ENCODE assay signal across 23 cellular contexts in genomic region chr6:35524380-35525020, GRCh38. TPM values are rescaled to one million over a fixed set of nuclear protein-coding genes. Genes with fewer than 3 reads are reported as not detected.
A peak's percentile ranks its signal among the peaks of the same experiment; 100 is the strongest.
DNase-seq lines count a peak whose midpoint lies in the region; ATAC-seq, FAIRE-seq and TF ChIP-seq lines count a peak whose summit lies in the region.
"Had no signal": no experiment of that assay in that cellular context is flagged by ENCODE, and none has a peak within 500 bp of the region (broad histone marks: within the 10 kb centered on the region; RNA-seq: fewer than 3 reads in every experiment).

No MANE protein-coding gene starts in this region.

- peaks cover 9% of the 10 kb centered on the region for H3K4me1 Mint-ChIP-seq in activated CD8-positive, alpha-beta T cell treated with anti-CD3 and anti-CD28 coated beads for 36 hours (ENCODE audit: low read depth)
- peaks cover 2 to 27% (median 24%) of the 10 kb centered on the region in 4 donors for H3K4me1 Mint-ChIP-seq in naive thymus-derived CD8-positive, alpha-beta T cell
- H3K4me1 Mint-ChIP-seq in T-helper 17 cell: peaks cover 16% of the 10 kb centered on the region
- peaks cover 4% of the 10 kb centered on the region for H3K4me1 Mint-ChIP-seq in MCF 10A (ENCODE audit: insufficient read depth, unreplicated experiment)

- BruUV-seq in HepG2 (replicated peaks; lab: Mats Ljungman, UMichigan) (no TSS peak), MCF 10A (replicated peaks; lab: Mats Ljungman, UMichigan) (no TSS peak)

- no peak overlapping the region for H3K9ac ChIP-seq in HepG2 (ENCODE audit: insufficient read depth, low read depth, low read length)

- TF ChIP-seq EP300 in HepG2 (IDR thresholded peaks at IDR 0.05; ENCODE audit: low read depth in 2 of 2, low read length in 2 of 2) (no peak), HepG2 (CRISPR knock-in tag; IDR thresholded peaks at IDR 0.05; ENCODE audit: borderline replicate concordance) (no peak)

- no peaks in the 10 kb centered on the region for H3K9me3 Mint-ChIP-seq in activated CD8-positive, alpha-beta T cell treated with anti-CD3 and anti-CD28 coated beads for 36 hours
- H3K9me3 Mint-ChIP-seq in naive thymus-derived CD8-positive, alpha-beta T cell: no peaks in the 10 kb centered on the region
- H3K9me3 Mint-ChIP-seq in MCF 10A (ENCODE audit: unreplicated experiment): no peaks in the 10 kb centered on the region

- POLR2A ChIA-PET in HepG2 (lab: Yijun Ruan, JAX) (no interaction called here), MCF 10A (lab: Yijun Ruan, JAX) (interaction anchor here (0.8 to 1.2 kb wide), 2 partner anchors 123 to 209 kb away, joined by 3 read pairs; no protein-coding TSS in a partner anchor)
- POLR2A ChIA-PET in activated CD8-positive, alpha-beta T cell treated with anti-CD3 and anti-CD28 coated beads for 36 hours (lab: Charles Lee): no interaction called here
- POLR2A ChIA-PET in naive thymus-derived CD8-positive, alpha-beta T cell (lab: Charles Lee): interaction anchor here (1.1 to 2.2 kb wide), 3 partner anchors 8 to 162 kb away, joined by 3 to 6 read pairs (median 4); no protein-coding TSS in a partner anchor

- DNase-seq in HepG2 (ENCODE audit: low spot score) (no peak), right lobe of liver (no peak), T-helper 17 cell (no peak), MCF 10A (ENCODE audit: unreplicated experiment) (no peak), AG08396 (ENCODE audit: low spot score) (no peak)
- no peak for DNase-seq in activated CD8-positive, alpha-beta T cell treated with anti-CD3 and anti-CD28 coated beads for 36 hours
- DNase-seq in naive thymus-derived CD8-positive, alpha-beta T cell: no peak
- DNase-seq: CD4-positive, CD25-positive, alpha-beta regulatory T cell; DMS153; H7; NCI-H1694; NCI-H2081 treated with DMSO at 0.1 percent for 48 hours; NCI-H2171 treated with DMSO at 0.1 percent for 48 hours; NCI-H526; OCI-M1 had no signal

- no peak overlapping the region for H2AFZ ChIP-seq in HepG2 (ENCODE audit: low read length)

- H3K9me3 ChIP-seq in HepG2 (ENCODE audit: low read length) (no peaks in the 10 kb centered on the region), right lobe of liver (no peaks in the 10 kb centered on the region), T-helper 17 cell (ENCODE audit: control insufficient read depth, low read length, poor library complexity, severe bottlenecking) (no peaks in the 10 kb centered on the region)

- no peak overlapping the region for H3K4me2 ChIP-seq in HepG2 (ENCODE audit: low read depth, low read length)

- H3K27me3 ChIP-seq in HepG2 (ENCODE audit: control insufficient read depth in 1 of 2, insufficient read depth in 2 of 2, low read length in 2 of 2): peaks cover 4 to 29% of the 10 kb centered on the region in 2 experiments; a peak in 2 of 5 replicates
- H3K27me3 ChIP-seq in right lobe of liver: no peaks in the 10 kb centered on the region

- in situ Hi-C loops in HepG2 (cut with HindIII; ENCODE audit: extremely low pct_ligation_motif_present, low pct_unique_long_range_greater_than_20kb): no loop called here

- H3K27ac ChIP-seq in HepG2 (ENCODE audit: extremely low read length, insufficient read depth, low read length): no peak overlapping the region
- no peak overlapping the region for H3K27ac ChIP-seq in right lobe of liver

- H3K4me1 ChIP-seq in HepG2 (ENCODE audit: insufficient read depth, low read length): peaks cover 32% of the 10 kb centered on the region
- H3K4me1 ChIP-seq in right lobe of liver: no peaks in the 10 kb centered on the region

- CTCF ChIA-PET in HepG2 (lab: Yijun Ruan, JAX; ENCODE audit: low intra/inter-chr PET ratio, low total read pairs) (interaction anchor here (1.5 to 2.9 kb wide), 4 partner anchors 28 to 233 kb away, joined by 4 to 16 read pairs (median 10); partner anchors contain the start of gene DEF6), MCF 10A (lab: Yijun Ruan, JAX) (interaction anchor here (0.6 to 6.6 kb wide), 9 partner anchors 9 to 219 kb away, joined by 3 to 90 read pairs (median 5); partner anchors contain the start of gene ARMC12)
- CTCF ChIA-PET in activated CD8-positive, alpha-beta T cell treated with anti-CD3 and anti-CD28 coated beads for 36 hours (lab: Charles Lee): interaction anchor here (0.6 to 6.7 kb wide), 7 partner anchors 8 to 233 kb away, joined by 3 to 91 read pairs (median 8); partner anchors contain the start of gene ARMC12

- intact Hi-C loops in HepG2 (cut with micrococcal nuclease; ENCODE audit: unreplicated experiment) (no loop called here), right lobe of liver (cut with DNase I) (loop anchor here in 1 of 2 donors (5.0 kb wide), 1 partner anchor 213 kb away; the partner anchor contains the start of gene ARMC12), MCF 10A (cut with micrococcal nuclease) (no loop called here)
- intact Hi-C loops in activated CD8-positive, alpha-beta T cell treated with anti-CD3 and anti-CD28 coated beads for 36 hours (cut with micrococcal nuclease): no loop called here

- H3K36me3 Mint-ChIP-seq in activated CD8-positive, alpha-beta T cell treated with anti-CD3 and anti-CD28 coated beads for 36 hours (ENCODE audit: low read depth): no peaks in the 10 kb centered on the region
- H3K36me3 Mint-ChIP-seq in naive thymus-derived CD8-positive, alpha-beta T cell: no peaks in the 10 kb centered on the region
- no peaks in the 10 kb centered on the region for H3K36me3 Mint-ChIP-seq in T-helper 17 cell (ENCODE audit: low read depth)
- no peaks in the 10 kb centered on the region for H3K36me3 Mint-ChIP-seq in MCF 10A (ENCODE audit: insufficient read depth, unreplicated experiment)
- H3K36me3 Mint-ChIP-seq: CD4-positive, CD25-positive, alpha-beta regulatory T cell had no signal

- no peaks in the 10 kb centered on the region for H3K79me2 ChIP-seq in HepG2 (ENCODE audit: insufficient read depth, low read length)

- H3K27me3 Mint-ChIP-seq in activated CD8-positive, alpha-beta T cell treated with anti-CD3 and anti-CD28 coated beads for 36 hours: no peaks in the 10 kb centered on the region
- no peaks in the 10 kb centered on the region for H3K27me3 Mint-ChIP-seq in naive thymus-derived CD8-positive, alpha-beta T cell
- no peaks in the 10 kb centered on the region for H3K27me3 Mint-ChIP-seq in T-helper 17 cell
- H3K27me3 Mint-ChIP-seq in MCF 10A (ENCODE audit: insufficient read depth, unreplicated experiment): no peaks in the 10 kb centered on the region

- H3K27ac Mint-ChIP-seq in activated CD8-positive, alpha-beta T cell treated with anti-CD3 and anti-CD28 coated beads for 36 hours: peak overlapping the region; percentile 7
- H3K27ac Mint-ChIP-seq in naive thymus-derived CD8-positive, alpha-beta T cell: peak overlapping the region in 8 of 10 donors; percentile 2 to 31 (median 17)
- no peak overlapping the region for H3K27ac Mint-ChIP-seq in T-helper 17 cell
- H3K27ac Mint-ChIP-seq in MCF 10A (ENCODE audit: low read depth, unreplicated experiment): no peak overlapping the region

- H3K4me3 Mint-ChIP-seq in activated CD8-positive, alpha-beta T cell treated with anti-CD3 and anti-CD28 coated beads for 36 hours: no peak overlapping the region
- peak overlapping the region in 1 of 10 donors; percentile 45 for H3K4me3 Mint-ChIP-seq in naive thymus-derived CD8-positive, alpha-beta T cell
- H3K4me3 Mint-ChIP-seq in T-helper 17 cell (no peak overlapping the region), MCF 10A (ENCODE audit: unreplicated experiment) (no peak overlapping the region)
- H3K4me3 Mint-ChIP-seq: CD4-positive, CD25-positive, alpha-beta regulatory T cell had no signal

- H3K4me3 ChIP-seq in HepG2 (replicated peaks in 1 of 3; ENCODE audit: insufficient read depth in 1 of 3, low read depth in 2 of 3, low read length in 3 of 3): no peak overlapping the region
- no peak overlapping the region for H3K4me3 ChIP-seq in right lobe of liver

- TF ChIP-seq POLR2A in HepG2 (IDR thresholded peaks at IDR 0.05; ENCODE audit: insufficient read depth in 1 of 2, low read depth in 2 of 2, low read length in 2 of 2): no peak
- TF ChIP-seq POLR2A in right lobe of liver (IDR thresholded peaks at IDR 0.05): no peak

- H4K20me1 ChIP-seq in HepG2 (ENCODE audit: insufficient read depth, low read length): no peaks in the 10 kb centered on the region

- ATAC-seq in HepG2 (no peak), right lobe of liver (no peak), T-helper 17 cell (no peak)
- ATAC-seq in activated CD8-positive, alpha-beta T cell treated with anti-CD3 and anti-CD28 coated beads for 36 hours: no peak
- ATAC-seq in naive thymus-derived CD8-positive, alpha-beta T cell: no peak
- ATAC-seq: Right ventricle myocardium inferior had no signal

- TF ChIP-seq RAD21 in HepG2 (CRISPR knock-in tag; IDR thresholded peaks at IDR 0.05): no peak

- 55% methylated on average over 3 of the region's 3 CpGs for WGBS in HepG2 (ENCODE audit: low lambda C conversion rate)
- WGBS in right lobe of liver (ENCODE audit: insufficient coverage, low coverage, low lambda C conversion rate, missing lambda C conversion rate): 67% methylated on average over 2 of the region's 3 CpGs

- no peaks in the 10 kb centered on the region for H3K36me3 ChIP-seq in HepG2 (replicated peaks in 1 of 2; ENCODE audit: control insufficient read depth in 1 of 2, insufficient read depth in 2 of 2, low read length in 2 of 2)
- H3K36me3 ChIP-seq in right lobe of liver: no peaks in the 10 kb centered on the region

- TF ChIP-seq CTCF in HepG2 (CRISPR knock-in tag; IDR thresholded peaks at IDR 0.05) (no peak), right lobe of liver (IDR thresholded peaks at IDR 0.05) (no peak), MCF 10A (IDR thresholded peaks at IDR 0.05; ENCODE audit: unreplicated experiment) (no peak)
- TF ChIP-seq CTCF in activated CD8-positive, alpha-beta T cell treated with anti-CD3 and anti-CD28 coated beads for 36 hours (IDR thresholded peaks at IDR 0.05): no peak

- no peak for FAIRE-seq in HepG2 (lab: Jason Lieb, UNC)
- FAIRE-seq: GM12891 had no signal

RNA-seq across cellular contexts. Expression of gene TULP1, which starts 11.8 kb away (rescaled TPM):
- not detected in 2 replicates for total RNA-seq in HepG2 (2016; rRNA removed; fragmentation: Illumina TruSeq; extraction: Trizol)
- total RNA-seq in HepG2 (2016; cell fraction: cytosol; rRNA removed; fragmentation: Illumina TruSeq; extraction: Trizol; ENCODE audit: low read depth): 0.35 TPM in 1 of 2 replicates, not detected in the other
- not detected in 2 replicates for total RNA-seq in HepG2 (2016; cell fraction: insoluble cytoplasmic fraction; rRNA removed; fragmentation: Illumina TruSeq; extraction: Trizol)
- not detected in 2 replicates for total RNA-seq in HepG2 (2016; cell fraction: membrane; rRNA removed; fragmentation: Illumina TruSeq; extraction: Trizol)
- not detected in 2 replicates for total RNA-seq in HepG2 (2016; cell fraction: nucleus; rRNA removed; fragmentation: Illumina TruSeq; extraction: Trizol)
- not detected in 2 replicates for polyA plus RNA-seq in HepG2 (2011; rRNA removed)
- not detected in 2 replicates for polyA plus RNA-seq in HepG2 (2011; cell fraction: cytosol; rRNA removed)
- not detected in 2 replicates for polyA plus RNA-seq in HepG2 (2011; cell fraction: nucleus; rRNA removed)
- polyA plus RNA-seq in HepG2 (2012): not detected in 2 replicates
- polyA plus RNA-seq in HepG2 (2016; cell fraction: cytosol; fragmentation: Illumina TruSeq; extraction: Trizol; ENCODE audit: low read depth): not detected in 2 replicates
- polyA plus RNA-seq in HepG2 (2016; cell fraction: insoluble cytoplasmic fraction; fragmentation: Illumina TruSeq; extraction: Trizol; ENCODE audit: low read depth): not detected in 2 replicates
- polyA plus RNA-seq in HepG2 (2016; cell fraction: membrane; fragmentation: Illumina TruSeq; extraction: Trizol; ENCODE audit: low read depth): not detected in 2 replicates
- polyA plus RNA-seq in HepG2 (2016; cell fraction: nucleus; fragmentation: Illumina TruSeq; extraction: Trizol; ENCODE audit: insufficient read depth, low read depth): not detected in 2 replicates
- polyA minus RNA-seq in HepG2 (2011; rRNA and poly(A)+ RNA removed; ENCODE audit: low replicate concordance): not detected in 2 replicates
- not detected in 2 replicates for polyA minus RNA-seq in HepG2 (2011; cell fraction: cytosol; rRNA and poly(A)+ RNA removed)
- not detected in 2 replicates for polyA minus RNA-seq in HepG2 (2011; cell fraction: nucleus; rRNA and poly(A)+ RNA removed)
- not detected for total RNA-seq in right lobe of liver
- not detected for total RNA-seq in activated CD8-positive, alpha-beta T cell treated with anti-CD3 and anti-CD28 coated beads for 36 hours
- total RNA-seq in naive thymus-derived CD8-positive, alpha-beta T cell: not detected
- not detected for polyA plus RNA-seq in naive thymus-derived CD8-positive, alpha-beta T cell
- total RNA-seq in T-helper 17 cell: not detected
- total RNA-seq in MCF 10A (2022): not detected in 2 replicates
- total RNA-seq: A673; CD4-positive, CD25-positive, alpha-beta regulatory T cell; G401; HT1080; M059J; Right ventricle myocardium inferior; SK-MEL-5 had no signal
- polyA plus RNA-seq: BJ; CD4-positive, CD25-positive, alpha-beta regulatory T cell had no signal

RNA-seq across cellular contexts. Expression of gene TEAD3, which starts 27.6 kb away (rescaled TPM):
- total RNA-seq in HepG2 (2016; rRNA removed; fragmentation: Illumina TruSeq; extraction: Trizol) (14.4 and 15.1 TPM in 2 replicates), right lobe of liver (1 to 10 TPM; 5.2 to 8.5 (median 6.9) TPM), T-helper 17 cell (under 1 TPM in 1 of 2 donors, not detected in 1; 0.12 TPM), MCF 10A (2022) (11.1 and 13.3 TPM in 2 replicates)
- 3.9 and 4.4 TPM in 2 replicates for total RNA-seq in HepG2 (2016; cell fraction: cytosol; rRNA removed; fragmentation: Illumina TruSeq; extraction: Trizol; ENCODE audit: low read depth)
- 12.5 and 14.5 TPM in 2 replicates for total RNA-seq in HepG2 (2016; cell fraction: insoluble cytoplasmic fraction; rRNA removed; fragmentation: Illumina TruSeq; extraction: Trizol)
- 14.0 and 14.5 TPM in 2 replicates for total RNA-seq in HepG2 (2016; cell fraction: membrane; rRNA removed; fragmentation: Illumina TruSeq; extraction: Trizol)
- 12.5 and 14.3 TPM in 2 replicates for total RNA-seq in HepG2 (2016; cell fraction: nucleus; rRNA removed; fragmentation: Illumina TruSeq; extraction: Trizol)
- polyA plus RNA-seq in HepG2 (2011; rRNA removed): 16.5 and 20.5 TPM in 2 replicates
- 11.8 and 14.3 TPM in 2 replicates for polyA plus RNA-seq in HepG2 (2011; cell fraction: cytosol; rRNA removed)
- polyA plus RNA-seq in HepG2 (2011; cell fraction: nucleus; rRNA removed): 41.6 and 45.4 TPM in 2 replicates
- polyA plus RNA-seq in HepG2 (2012): 19.1 and 24.4 TPM in 2 replicates
- 5.1 and 5.5 TPM in 2 replicates for polyA plus RNA-seq in HepG2 (2016; cell fraction: cytosol; fragmentation: Illumina TruSeq; extraction: Trizol; ENCODE audit: low read depth)
- 22.1 and 28.5 TPM in 2 replicates for polyA plus RNA-seq in HepG2 (2016; cell fraction: insoluble cytoplasmic fraction; fragmentation: Illumina TruSeq; extraction: Trizol; ENCODE audit: low read depth)
- polyA plus RNA-seq in HepG2 (2016; cell fraction: membrane; fragmentation: Illumina TruSeq; extraction: Trizol; ENCODE audit: low read depth): 12.7 and 14.9 TPM in 2 replicates
- 41.9 and 43.9 TPM in 2 replicates for polyA plus RNA-seq in HepG2 (2016; cell fraction: nucleus; fragmentation: Illumina TruSeq; extraction: Trizol; ENCODE audit: insufficient read depth, low read depth)
- 6.0 and 22.8 TPM in 2 replicates for polyA minus RNA-seq in HepG2 (2011; rRNA and poly(A)+ RNA removed; ENCODE audit: low replicate concordance)
- 7.7 and 8.2 TPM in 2 replicates for polyA minus RNA-seq in HepG2 (2011; cell fraction: cytosol; rRNA and poly(A)+ RNA removed)
- 7.9 and 8.6 TPM in 2 replicates for polyA minus RNA-seq in HepG2 (2011; cell fraction: nucleus; rRNA and poly(A)+ RNA removed)
- under 1 TPM; 0.68 to 0.81 TPM for total RNA-seq in activated CD8-positive, alpha-beta T cell treated with anti-CD3 and anti-CD28 coated beads for 36 hours
- under 1 TPM; 0.47 to 0.58 TPM for total RNA-seq in naive thymus-derived CD8-positive, alpha-beta T cell
- polyA plus RNA-seq in naive thymus-derived CD8-positive, alpha-beta T cell: under 1 TPM; 0.05 to 0.16 (median 0.15) TPM
- total RNA-seq: CD4-positive, CD25-positive, alpha-beta regulatory T cell had no signal

RNA-seq across cellular contexts. Expression of gene RPL10A, which starts 56.3 kb away (rescaled TPM):
- total RNA-seq in HepG2 (2016; rRNA removed; fragmentation: Illumina TruSeq; extraction: Trizol): 1,854 and 2,285 TPM in 2 replicates
- 2,437 and 2,775 TPM in 2 replicates for total RNA-seq in HepG2 (2016; cell fraction: cytosol; rRNA removed; fragmentation: Illumina TruSeq; extraction: Trizol; ENCODE audit: low read depth)
- total RNA-seq in HepG2 (2016; cell fraction: insoluble cytoplasmic fraction; rRNA removed; fragmentation: Illumina TruSeq; extraction: Trizol): 1,859 and 2,386 TPM in 2 replicates
- 4,119 and 4,316 TPM in 2 replicates for total RNA-seq in HepG2 (2016; cell fraction: membrane; rRNA removed; fragmentation: Illumina TruSeq; extraction: Trizol)
- 734 and 771 TPM in 2 replicates for total RNA-seq in HepG2 (2016; cell fraction: nucleus; rRNA removed; fragmentation: Illumina TruSeq; extraction: Trizol)
- polyA plus RNA-seq in HepG2 (2011; rRNA removed): 2,253 and 2,726 TPM in 2 replicates
- 2,315 and 3,589 TPM in 2 replicates for polyA plus RNA-seq in HepG2 (2011; cell fraction: cytosol; rRNA removed)
- polyA plus RNA-seq in HepG2 (2011; cell fraction: nucleus; rRNA removed): 1,402 and 1,561 TPM in 2 replicates
- 2,161 and 2,246 TPM in 2 replicates for polyA plus RNA-seq in HepG2 (2012)
- polyA plus RNA-seq in HepG2 (2016; cell fraction: cytosol; fragmentation: Illumina TruSeq; extraction: Trizol; ENCODE audit: low read depth): 3,096 and 3,343 TPM in 2 replicates
- 2,345 and 2,428 TPM in 2 replicates for polyA plus RNA-seq in HepG2 (2016; cell fraction: insoluble cytoplasmic fraction; fragmentation: Illumina TruSeq; extraction: Trizol; ENCODE audit: low read depth)
- polyA plus RNA-seq in HepG2 (2016; cell fraction: membrane; fragmentation: Illumina TruSeq; extraction: Trizol; ENCODE audit: low read depth): 4,116 and 4,234 TPM in 2 replicates
- polyA plus RNA-seq in HepG2 (2016; cell fraction: nucleus; fragmentation: Illumina TruSeq; extraction: Trizol; ENCODE audit: insufficient read depth, low read depth): 1,389 and 1,424 TPM in 2 replicates
- 921 and 1,139 TPM in 2 replicates for polyA minus RNA-seq in HepG2 (2011; rRNA and poly(A)+ RNA removed; ENCODE audit: low replicate concordance)
- 630 and 657 TPM in 2 replicates for polyA minus RNA-seq in HepG2 (2011; cell fraction: cytosol; rRNA and poly(A)+ RNA removed)
- polyA minus RNA-seq in HepG2 (2011; cell fraction: nucleus; rRNA and poly(A)+ RNA removed): 275 and 369 TPM in 2 replicates
- total RNA-seq in right lobe of liver: 100 to 1,000 TPM; 366 to 446 (median 412) TPM
- 1,000 to 10,000 TPM; 2,322 to 2,393 TPM for total RNA-seq in activated CD8-positive, alpha-beta T cell treated with anti-CD3 and anti-CD28 coated beads for 36 hours
- 1,000 to 10,000 TPM; 2,013 to 2,044 TPM for total RNA-seq in naive thymus-derived CD8-positive, alpha-beta T cell
- 1,000 to 10,000 TPM; 1,376 to 1,445 (median 1,413) TPM for polyA plus RNA-seq in naive thymus-derived CD8-positive, alpha-beta T cell
- total RNA-seq in T-helper 17 cell: 1,000 to 10,000 TPM; 2,096 to 2,128 TPM
- 2,403 and 2,457 TPM in 2 replicates for total RNA-seq in MCF 10A (2022)

Comparison
In these comparisons a context has a peak if more than half of its experiments do, and no peak if none do; other contexts are left out.
1. H3K27ac Mint-ChIP-seq: peak in activated CD8-positive, alpha-beta T cell treated with anti-CD3 and anti-CD28 coated beads for 36 hours (single experiment) and naive thymus-derived CD8-positive, alpha-beta T cell (8 of 10); none in T-helper 17 cell (single experiment) and MCF 10A (single experiment).
2. POLR2A ChIA-PET loops: an anchor here in naive thymus-derived CD8-positive, alpha-beta T cell (1.1 to 2.2 kb wide) and MCF 10A (0.8 to 1.2 kb wide); none called in HepG2 and activated CD8-positive, alpha-beta T cell treated with anti-CD3 and anti-CD28 coated beads for 36 hours.